1 cellular context compared by ENCODE assay signal in genomic region chr5:138575194-138576015, GRCh38.
A peak's percentile ranks its signal among the peaks of the same experiment; 100 is the strongest.
TF ChIP-seq lines count a peak whose summit lies in the region.

Gene HSPA9, minus strand, starts transcription at chr5:138575401. Its CDS starts 83 bp downstream, at chr5:138575318.

TF ChIP-seq in HCT116, 20 proteins besides CTCF, POLR2A, EP300 and RAD21 (continued from another document):
- TF ChIP-seq ZBTB33 (IDR thresholded peaks at IDR 0.05; ENCODE audit: extremely low read depth, insufficient replicate concordance, low read length) (peak; percentile 66), ELF1 (IDR thresholded peaks at IDR 0.05; ENCODE audit: borderline replicate concordance, low read depth) (no peak)
